In genomic region chr18:10524507-10525425, GRCh38 we compare ENCODE assay signal across 8 cellular contexts. TPM values are rescaled to one million over a fixed set of nuclear protein-coding genes. Genes with fewer than 3 reads are reported as not detected.
A peak's percentile ranks its signal among the peaks of the same experiment; 100 is the strongest.
DNase-seq lines count a peak whose midpoint lies in the region; ATAC-seq and TF ChIP-seq lines count a peak whose summit lies in the region.

No MANE protein-coding gene starts in this region.

- peak overlapping the region; percentile 93; the same call in 1 of the 2 replicates for H3K4me3 ChIP-seq in GM12865 (ENCODE audit: low read depth, low read length)
- H3K4me3 ChIP-seq in psoas muscle, result peak overlapping the region; percentile 91

- H3K27me3 ChIP-seq in psoas muscle (ENCODE audit: insufficient read depth in 3 of 3, low read length in 2 of 3), result no peaks in the 10 kb centered on the region

- ATAC-seq in psoas muscle (peak in 1 of 4 donors; percentile 13), GM21723 (IDR thresholded peaks at IDR 0.05; ENCODE audit: unreplicated experiment) (no peak), HG03460 (IDR thresholded peaks at IDR 0.05; ENCODE audit: unreplicated experiment) (no peak)

- peaks cover 5% of the 10 kb centered on the region for H3K36me3 Mint-ChIP-seq in endothelial cell (ENCODE audit: low read depth, unreplicated experiment)

- H3K9me3 Mint-ChIP-seq in endothelial cell (ENCODE audit: unreplicated experiment), result no peaks in the 10 kb centered on the region

- no peaks in the 10 kb centered on the region for H3K36me3 ChIP-seq in psoas muscle (ENCODE audit: insufficient read depth in 1 of 2, low read depth in 1 of 2)

- peaks cover 24% of the 10 kb centered on the region for H3K4me1 Mint-ChIP-seq in endothelial cell (ENCODE audit: unreplicated experiment)

- H3K27me3 Mint-ChIP-seq in endothelial cell (ENCODE audit: unreplicated experiment), result peaks cover 2% of the 10 kb centered on the region

- no peaks in the 10 kb centered on the region for H3K9me3 ChIP-seq in psoas muscle

- intact Hi-C loops in psoas muscle (cut with DNase I), result loop anchor here in 1 of 2 donors (10.0 kb wide), 1 partner anchor 720 kb away; no protein-coding TSS in a partner anchor

- peaks cover 26% of the 10 kb centered on the region for H3K4me1 ChIP-seq in psoas muscle

- H3K4me3 Mint-ChIP-seq in endothelial cell (ENCODE audit: unreplicated experiment), result peak overlapping the region; percentile 96

- WGBS in psoas muscle, 3 donors, result 46 to 59% (median 48%) methylated on average over 11 of the region's 11 CpGs

- no peak for TF ChIP-seq CTCF in GM12865 (IDR thresholded peaks at IDR 0.05; ENCODE audit: insufficient read depth, low read depth, low read length, missing control alignments)
- no peak for TF ChIP-seq CTCF in endothelial cell (IDR thresholded peaks at IDR 0.05; ENCODE audit: unreplicated experiment)
- no peak for TF ChIP-seq CTCF in psoas muscle (IDR thresholded peaks at IDR 0.05)

- DNase-seq in GM12865 (ENCODE audit: low read depth), result no peak
- DNase-seq in OCI-M1 (lab: John Stamatoyannopoulos, UW), result peak; percentile 62
- no peak for DNase-seq in endothelial cell (ENCODE audit: low spot score)
- no peak for DNase-seq in psoas muscle
- no peak for DNase-seq in HuH-7.5 (ENCODE audit: low spot score)
- DNase-seq in HUDEP-2 (lab: John Stamatoyannopoulos, UW; ENCODE audit: unreplicated experiment in 76 of 76), result no peak

- H3K27ac ChIP-seq in psoas muscle, result no peak overlapping the region

- no peak overlapping the region for H3K27ac Mint-ChIP-seq in endothelial cell (ENCODE audit: unreplicated experiment)

RNA-seq across cellular contexts. Expression of gene NAPG, which starts 1.1 kb away (rescaled TPM):
- total RNA-seq in endothelial cell (ENCODE audit: unreplicated experiment) (33.6 TPM), psoas muscle (10 to 100 TPM; 13.9 to 23.8 (median 18.4) TPM)
- polyA plus RNA-seq in psoas muscle, result 10 to 100 TPM; 10.7 to 38.7 (median 23.8) TPM
